29 cellular contexts compared by ENCODE assay signal in genomic region chr20:2162823-2163166, GRCh38.
"Had no signal": no experiment of that assay in that cellular context is flagged by ENCODE, and none has a peak within 500 bp of the region (broad histone marks: within the 10 kb centered on the region; RNA-seq: fewer than 3 reads in every experiment).

No MANE protein-coding gene starts in this region.

- H3K27me3 ChIP-seq: ascending aorta had no signal

- H3K9me3 ChIP-seq: ascending aorta had no signal

- H3K9me3 Mint-ChIP-seq: activated B cell treated with CpG ODN at 0.5 μM for 24 hours; activated CD4-positive, alpha-beta memory T cell treated with anti-CD3 and anti-CD28 coated beads for 36 hours; activated naive CD4-positive, alpha-beta T cell treated with anti-CD3 and anti-CD28 coated beads, Interleukin-2, amount 50 U/mL, for 24 hours; activated naive CD8-positive, alpha-beta T cell treated with anti-CD3 and anti-CD28 coated beads, Interleukin-2, amount 10 ng/mL, durations not matched to agents 7 days and 5 days; activated T-cell treated with anti-CD3 and anti-CD28 coated beads, Interleukin-2, amount 50 U/mL, for 4 hours; activated T-helper 1 cell treated with anti-CD3 and anti-CD28 coated beads, Interleukin-12 subunit alpha, Interleukin-12 subunit beta, Interleukin-2, Interleukin-4 antibody, amounts not matched to agents 30 ng/mL and 10 ng/mL and 1 ng/mL, durations not matched to agents 14 hours and 24 hours and 36 hours had no signal

- H3K36me3 ChIP-seq: ascending aorta had no signal

- H3K4me1 Mint-ChIP-seq: activated B cell treated with CpG ODN at 0.5 μM for 24 hours; activated naive CD4-positive, alpha-beta T cell treated with anti-CD3 and anti-CD28 coated beads, Interleukin-2, amount 50 U/mL, for 24 hours; activated naive CD8-positive, alpha-beta T cell treated with anti-CD3 and anti-CD28 coated beads, Interleukin-2, amount 10 ng/mL, durations not matched to agents 7 days and 5 days had no signal

- ATAC-seq: activated T-cell treated with anti-CD3 and anti-CD28 coated beads, Interleukin-2, amount 50 U/mL, for 4 hours; Right ventricle myocardium inferior had no signal

- H3K4me1 ChIP-seq: ascending aorta had no signal

- H3K27ac ChIP-seq: ascending aorta, PC-9, RWPE1, VCaP had no signal

- DNase-seq: activated B cell treated with CpG ODN at 0.5 μM for 24 hours; activated CD4-positive, alpha-beta memory T cell treated with anti-CD3 and anti-CD28 coated beads for 36 hours; activated CD4-positive, alpha-beta T cell treated with anti-CD3 and anti-CD28 coated beads for 4 hours; activated CD4-positive, alpha-beta T cell treated with anti-CD3 and anti-CD28 coated beads, Interleukin-2, amount 50 U/mL, for 1 hour; activated CD4-positive, CD25-positive, alpha-beta regulatory T cell treated with anti-CD3 and anti-CD28 coated beads, Interleukin-2, amount 50 U/mL, for 72 hours; activated CD8-positive, alpha-beta memory T cell treated with anti-CD3 and anti-CD28 coated beads, Interleukin-2, amount 50 U/mL, for 4 hours; activated naive CD4-positive, alpha-beta T cell; activated naive CD8-positive, alpha-beta T cell treated with anti-CD3 and anti-CD28 coated beads, Interleukin-2, amount 10 ng/mL, durations not matched to agents 7 days and 5 days; activated T-cell treated with anti-CD3 and anti-CD28 coated beads for 4 hours; activated T-cell treated with anti-CD3 and anti-CD28 coated beads, Interleukin-2, amount 50 U/mL, for 4 hours; NCI-H1105; NCI-H1417 treated with DMSO at 0.1 percent for 48 hours; NCI-H187 treated with DMSO at 0.1 percent for 48 hours; NCI-H2081; NCI-H2171 treated with DMSO at 0.1 percent for 48 hours; NCI-H226; NCI-H446 treated with DMSO at 0.1 percent for 48 hours; NCI-H524 treated with DMSO at 0.1 percent for 48 hours; PC-9; SW 1271; T-helper 1 cell; T-helper 2 cell; T-helper 9 cell had no signal

- H3K27ac Mint-ChIP-seq: activated B cell treated with CpG ODN at 0.5 μM for 24 hours; activated CD4-positive, alpha-beta memory T cell treated with anti-CD3 and anti-CD28 coated beads for 36 hours; activated naive CD4-positive, alpha-beta T cell treated with anti-CD3 and anti-CD28 coated beads, Interleukin-2, amount 50 U/mL, for 24 hours; activated naive CD8-positive, alpha-beta T cell treated with anti-CD3 and anti-CD28 coated beads, Interleukin-2, amount 10 ng/mL, durations not matched to agents 7 days and 5 days; activated T-helper 1 cell treated with anti-CD3 and anti-CD28 coated beads, Interleukin-12 subunit alpha, Interleukin-12 subunit beta, Interleukin-2, Interleukin-4 antibody, amounts not matched to agents 30 ng/mL and 10 ng/mL and 1 ng/mL, durations not matched to agents 14 hours and 24 hours and 36 hours had no signal

- H3K27me3 Mint-ChIP-seq: activated CD4-positive, alpha-beta memory T cell treated with anti-CD3 and anti-CD28 coated beads for 36 hours; activated naive CD4-positive, alpha-beta T cell treated with anti-CD3 and anti-CD28 coated beads, Interleukin-2, amount 50 U/mL, for 24 hours had no signal

- H3K4me3 Mint-ChIP-seq: activated B cell treated with CpG ODN at 0.5 μM for 24 hours; activated CD4-positive, alpha-beta memory T cell treated with anti-CD3 and anti-CD28 coated beads for 36 hours; activated naive CD4-positive, alpha-beta T cell treated with anti-CD3 and anti-CD28 coated beads, Interleukin-2, amount 50 U/mL, for 24 hours; activated naive CD8-positive, alpha-beta T cell treated with anti-CD3 and anti-CD28 coated beads, Interleukin-2, amount 10 ng/mL, durations not matched to agents 7 days and 5 days; activated T-cell treated with anti-CD3 and anti-CD28 coated beads, Interleukin-2, amount 50 U/mL, for 4 hours; activated T-helper 1 cell treated with anti-CD3 and anti-CD28 coated beads, Interleukin-12 subunit alpha, Interleukin-12 subunit beta, Interleukin-2, Interleukin-4 antibody, amounts not matched to agents 30 ng/mL and 10 ng/mL and 1 ng/mL, durations not matched to agents 14 hours and 24 hours and 36 hours had no signal

- H3K4me3 ChIP-seq: ascending aorta, PC-9 had no signal
